21 cellular contexts compared by ENCODE assay signal in the genomic region with DNA sequence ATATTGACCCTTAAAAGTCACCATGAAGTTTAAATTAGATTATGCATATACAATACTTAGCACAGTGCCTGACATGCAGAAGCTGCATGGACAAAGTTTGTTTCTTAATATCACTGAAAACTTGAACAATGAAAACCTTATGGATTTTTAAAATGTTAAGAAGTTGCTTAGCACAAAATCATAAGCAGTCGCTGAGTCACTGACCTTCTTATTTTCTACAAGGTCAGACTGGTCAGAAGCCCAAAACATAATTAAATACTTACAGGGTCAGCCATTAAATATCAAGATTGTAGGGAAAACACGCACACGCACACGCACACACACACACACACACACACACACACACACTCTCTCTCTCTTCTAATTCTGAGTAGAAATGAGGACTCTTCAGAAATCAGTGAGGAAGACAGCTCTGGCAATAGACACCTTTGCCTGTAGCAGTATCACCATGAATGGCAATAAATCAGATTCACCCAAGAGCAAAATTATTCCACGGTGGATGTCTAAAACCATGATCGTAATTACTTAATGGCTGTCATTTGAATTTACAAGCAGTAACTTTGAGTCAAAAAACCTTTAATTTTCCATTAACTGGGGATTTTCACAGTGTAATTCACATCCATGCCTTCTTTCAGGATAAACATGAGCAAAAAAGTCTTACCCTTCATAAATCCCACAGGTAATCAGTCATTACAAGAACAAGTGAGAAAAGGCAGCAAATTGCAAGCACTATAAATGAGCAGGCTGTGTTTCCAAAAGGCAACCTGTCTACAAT.
DNase-seq lines count a peak whose midpoint lies in the region; ATAC-seq and TF ChIP-seq lines count a peak whose summit lies in the region.
"Had no signal": no experiment of that assay in that cellular context is flagged by ENCODE, and none has a peak within 500 bp of the region (broad histone marks: within the 10 kb centered on the region; RNA-seq: fewer than 3 reads in every experiment).

No MANE protein-coding gene starts in this region.

- H3K4ac ChIP-seq in trophoblast cell (ENCODE audit: low read depth, low read length): no peak overlapping the region

- H2BK5ac ChIP-seq in trophoblast cell (ENCODE audit: low read depth, low read length, poor library complexity): no peak overlapping the region

- no peak overlapping the region for H3K18ac ChIP-seq in trophoblast cell (ENCODE audit: low read length)

- H3K36me3 ChIP-seq in trophoblast cell (ENCODE audit: control insufficient read depth in 1 of 2, insufficient read depth in 2 of 2, low read length in 2 of 2): no peaks in the 10 kb centered on the region
- H3K36me3 ChIP-seq: Peyer's patch had no signal

- H3K9me3 ChIP-seq in trophoblast cell (ENCODE audit: insufficient read depth, low read depth, low read length): peaks cover 1% of the 10 kb centered on the region
- H3K9me3 ChIP-seq: Peyer's patch had no signal

- H2BK12ac ChIP-seq in trophoblast cell (ENCODE audit: low read length): no peak overlapping the region

- peak overlapping the region; percentile 52 for H3K27ac ChIP-seq in trophoblast cell (ENCODE audit: low read depth, low read length)
- H3K27ac ChIP-seq: HL-60, Peyer's patch had no signal

- peaks cover 2% of the 10 kb centered on the region for H3K79me2 ChIP-seq in trophoblast cell (ENCODE audit: control insufficient read depth, insufficient read depth, low read length, poor library complexity)

- H4K12ac ChIP-seq in trophoblast cell (ENCODE audit: low read depth, low read length): no peak overlapping the region

- H3K4me2 ChIP-seq in trophoblast cell (ENCODE audit: low read length): no peak overlapping the region

- H3K4me1 ChIP-seq in trophoblast cell (ENCODE audit: control insufficient read depth in 1 of 2, insufficient read depth in 2 of 2, low read length in 2 of 2): peaks cover 11 to 23% of the 10 kb centered on the region in 2 experiments
- H3K4me1 ChIP-seq: Peyer's patch had no signal

- TF ChIP-seq CTCF in AG09319 (IDR thresholded peaks at IDR 0.05; ENCODE audit: low read depth, low read length) (no peak), choroid plexus epithelial cell (conservative IDR thresholded peaks at IDR 0.05; ENCODE audit: low read depth, low read length) (no peak)

- H3K27me3 ChIP-seq in trophoblast cell (ENCODE audit: insufficient read depth, low read length): no peaks in the 10 kb centered on the region
- H3K27me3 ChIP-seq: Peyer's patch had no signal

- H3K4me3 ChIP-seq in choroid plexus epithelial cell (ENCODE audit: low read depth, low read length) (no peak overlapping the region), trophoblast cell (ENCODE audit: low read depth, low read length) (no peak overlapping the region)
- H3K4me3 ChIP-seq: Peyer's patch had no signal

- no peak overlapping the region for H2AK5ac ChIP-seq in trophoblast cell (ENCODE audit: low read length)

- no peak overlapping the region for H3K9ac ChIP-seq in trophoblast cell (ENCODE audit: low read length)

- ATAC-seq in HG03025 (IDR thresholded peaks at IDR 0.05; ENCODE audit: low FRiP score, unreplicated experiment): no peak
- ATAC-seq: HepG2, SK-N-SH treated with all-trans-retinoic acid at 6 μM for 48 hours had no signal

- no peak overlapping the region for H3K14ac ChIP-seq in trophoblast cell (ENCODE audit: low read length)

- H3K79me1 ChIP-seq in trophoblast cell (ENCODE audit: low read length): peaks cover 11% of the 10 kb centered on the region

- H4K8ac ChIP-seq in trophoblast cell (ENCODE audit: low read depth, low read length): no peak overlapping the region

- H2BK120ac ChIP-seq in trophoblast cell (ENCODE audit: insufficient read depth, low read length, poor library complexity): no peak overlapping the region

- no CpG with 5 or more reads among the region's 6 CpGs for WGBS in trophoblast cell (ENCODE audit: extremely low coverage, insufficient coverage, insufficient read length)

- no peak overlapping the region for H2AFZ ChIP-seq in trophoblast cell (ENCODE audit: insufficient read depth, low read length, poor library complexity)

- DNase-seq in AG09319 (ENCODE audit: extremely low read depth, low read depth) (peak; percentile 49), choroid plexus epithelial cell (ENCODE audit: low read depth) (peak; percentile 12), fibroblast of the conjunctiva (ENCODE audit: low read depth) (peak; percentile 13), trophoblast cell (no peak), ecto neural progenitor cell (ENCODE audit: low spot score) (no peak), NCI-H524 treated with DMSO at 0.1 percent for 48 hours (lab: John Stamatoyannopoulos, UW) (no peak)
- DNase-seq: 8988T; DMS53; GDM1; KBM-7; NCI-H1092; NCI-H1436; NCI-H187 treated with DMSO at 0.1 percent for 48 hours; NCI-H510A; NCI-H774; NK-92 treated with Interleukin-12 subunit alpha and Interleukin-12 subunit beta, amount 100 ng/mL, for 24 hours; Peyer's patch had no signal

- no peak overlapping the region for H4K91ac ChIP-seq in trophoblast cell (ENCODE audit: low read depth, low read length)

- no peak overlapping the region for H3K23ac ChIP-seq in trophoblast cell (ENCODE audit: low read length)

Comparison
In these comparisons a context has a peak if more than half of its experiments do, and no peak if none do; other contexts are left out.
1. DNase-seq: peak in AG09319 (single experiment), choroid plexus epithelial cell (single experiment) and fibroblast of the conjunctiva (single experiment); none in trophoblast cell (0 of 2), ecto neural progenitor cell (single experiment) and NCI-H524 treated with DMSO at 0.1 percent for 48 hours (single experiment).